In genomic region chr12:101336400-101336799, GRCh38 we compare ENCODE assay signal across 38 cellular contexts.
"Had no signal": no experiment of that assay in that cellular context is flagged by ENCODE, and none has a peak within 500 bp of the region (broad histone marks: within the 10 kb centered on the region; RNA-seq: fewer than 3 reads in every experiment).

No MANE protein-coding gene starts in this region.

- DNase-seq: activated CD4-positive, alpha-beta memory T cell treated with anti-CD3 and anti-CD28 coated beads, Interleukin-2, amount 10 ng/mL, durations not matched to agents 7 days and 5 days; activated CD4-positive, alpha-beta T cell treated with anti-CD3 and anti-CD28 coated beads for 1 hour; activated CD4-positive, alpha-beta T cell treated with anti-CD3 and anti-CD28 coated beads for 36 hours; activated CD4-positive, alpha-beta T cell treated with anti-CD3 and anti-CD28 coated beads for 48 hours; activated CD4-positive, alpha-beta T cell treated with anti-CD3 and anti-CD28 coated beads, Interleukin-2, amount 10 ng/mL, durations not matched to agents 7 days and 5 days; activated CD4-positive, alpha-beta T cell treated with anti-CD3 and anti-CD28 coated beads, Interleukin-2, amount 50 U/mL, for 48 hours; activated CD4-positive, CD25-positive, alpha-beta regulatory T cell; activated CD8-positive, alpha-beta memory T cell treated with anti-CD3 and anti-CD28 coated beads for 24 hours; activated CD8-positive, alpha-beta memory T cell treated with anti-CD3 and anti-CD28 coated beads, Interleukin-2, amount 10 ng/mL, durations not matched to agents 7 days and 5 days; activated CD8-positive, alpha-beta memory T cell treated with anti-CD3 and anti-CD28 coated beads, Interleukin-2, amount 50 U/mL, for 48 hours; activated CD8-positive, alpha-beta T cell treated with anti-CD3 and anti-CD28 coated beads, Interleukin-2, amount 10 ng/mL, durations not matched to agents 7 days and 5 days; activated effector memory CD4-positive, alpha-beta T cell treated with Interleukin-2 at 50 U/mL for 16 hours; activated gamma-delta T cell; activated naive CD4-positive, alpha-beta T cell treated with anti-CD3 and anti-CD28 coated beads, Interleukin-2, amount 10 ng/mL, durations not matched to agents 7 days and 5 days; activated naive CD4-positive, alpha-beta T cell treated with Interleukin-2 at 50 U/mL for 16 hours; activated naive CD8-positive, alpha-beta T cell treated with anti-CD3 and anti-CD28 coated beads, Interleukin-2, amount 10 ng/mL, durations not matched to agents 7 days and 5 days; activated naive CD8-positive, alpha-beta T cell treated with anti-CD3 and anti-CD28 coated beads, Interleukin-2, amount 50 U/mL, for 24 hours; activated T-cell treated with anti-CD3 and anti-CD28 coated beads, Interleukin-2, amount 50 U/mL, for 24 hours; activated T-cell treated with anti-CD3 and anti-CD28 coated beads, Interleukin-2, amount 50 U/mL, for 48 hours; amygdala; anterior cingulate cortex; body of pancreas; brain microvascular endothelial cell; central memory CD4-positive, alpha-beta T cell; cerebellar nuclear complex; colonic mucosa; T-helper 2 cell; T-helper 9 cell had no signal

- H3K4me1 ChIP-seq: ascending aorta, body of pancreas, breast epithelium, colonic mucosa had no signal

- H3K4me1 Mint-ChIP-seq: activated CD4-positive, alpha-beta memory T cell treated with anti-CD3 and anti-CD28 coated beads, Interleukin-2, amount 10 ng/mL, durations not matched to agents 7 days and 5 days; activated CD4-positive, alpha-beta T cell treated with anti-CD3 and anti-CD28 coated beads for 36 hours; activated CD4-positive, alpha-beta T cell treated with anti-CD3 and anti-CD28 coated beads, Interleukin-2, amount 10 ng/mL, durations not matched to agents 7 days and 5 days; activated CD8-positive, alpha-beta memory T cell treated with anti-CD3 and anti-CD28 coated beads, Interleukin-2, amount 10 ng/mL, durations not matched to agents 7 days and 5 days; activated naive CD4-positive, alpha-beta T cell treated with anti-CD3 and anti-CD28 coated beads, Interleukin-2, amount 10 ng/mL, durations not matched to agents 7 days and 5 days; activated naive CD4-positive, alpha-beta T cell treated with anti-CD3 and anti-CD28 coated beads, Interleukin-2, amount 50 U/mL, for 24 hours; activated naive CD8-positive, alpha-beta T cell treated with anti-CD3 and anti-CD28 coated beads, Interleukin-2, amount 10 ng/mL, durations not matched to agents 7 days and 5 days; activated naive CD8-positive, alpha-beta T cell treated with anti-CD3 and anti-CD28 coated beads, Interleukin-2, amount 50 U/mL, for 24 hours had no signal

- H3K4me3 Mint-ChIP-seq: activated CD4-positive, alpha-beta memory T cell treated with anti-CD3 and anti-CD28 coated beads, Interleukin-2, amount 10 ng/mL, durations not matched to agents 7 days and 5 days; activated CD4-positive, alpha-beta T cell treated with anti-CD3 and anti-CD28 coated beads for 36 hours; activated CD4-positive, alpha-beta T cell treated with anti-CD3 and anti-CD28 coated beads, Interleukin-2, amount 10 ng/mL, durations not matched to agents 7 days and 5 days; activated CD8-positive, alpha-beta memory T cell treated with anti-CD3 and anti-CD28 coated beads, Interleukin-2, amount 10 ng/mL, durations not matched to agents 7 days and 5 days; activated CD8-positive, alpha-beta T cell treated with anti-CD3 and anti-CD28 coated beads, Interleukin-2, amount 10 ng/mL, durations not matched to agents 7 days and 5 days; activated naive CD4-positive, alpha-beta T cell treated with anti-CD3 and anti-CD28 coated beads, Interleukin-2, amount 10 ng/mL, durations not matched to agents 7 days and 5 days; activated naive CD4-positive, alpha-beta T cell treated with anti-CD3 and anti-CD28 coated beads, Interleukin-2, amount 50 U/mL, for 24 hours; activated naive CD8-positive, alpha-beta T cell; activated naive CD8-positive, alpha-beta T cell treated with anti-CD3 and anti-CD28 coated beads, Interleukin-2, amount 10 ng/mL, durations not matched to agents 7 days and 5 days; activated naive CD8-positive, alpha-beta T cell treated with anti-CD3 and anti-CD28 coated beads, Interleukin-2, amount 50 U/mL, for 24 hours; activated T-cell treated with anti-CD3 and anti-CD28 coated beads, Interleukin-2, amount 50 U/mL, for 24 hours; T-helper 1 cell treated with Interleukin-12 subunit alpha and Interleukin-12 subunit beta and Interleukin-4 antibody, amounts not matched to agents 30 μg/mL and 1 μg/mL, for 36 hours; T-helper 2 cell treated with Interferon-gamma antibody and Interleukin-4, amounts not matched to agents 5 μg/mL and 100 μg/mL, for 36 hours had no signal

- H3K27me3 ChIP-seq: ascending aorta, body of pancreas, brain microvascular endothelial cell, breast epithelium, colonic mucosa had no signal

- ATAC-seq: activated CD4-positive, alpha-beta T cell treated with anti-CD3 and anti-CD28 coated beads for 36 hours; activated CD4-positive, CD25-positive, alpha-beta regulatory T cell treated with anti-CD3 and anti-CD28 coated beads, Interleukin-2, amount 50 U/mL, for 24 hours; activated CD8-positive, alpha-beta memory T cell treated with anti-CD3 and anti-CD28 coated beads, Interleukin-2, amount 10 ng/mL, durations not matched to agents 7 days and 5 days; activated CD8-positive, alpha-beta T cell treated with anti-CD3 and anti-CD28 coated beads, Interleukin-2, amount 10 ng/mL, durations not matched to agents 7 days and 5 days; activated naive CD8-positive, alpha-beta T cell treated with anti-CD3 and anti-CD28 coated beads, Interleukin-2, amount 50 U/mL, for 24 hours; body of pancreas had no signal

- H3K27ac Mint-ChIP-seq: activated CD4-positive, alpha-beta memory T cell treated with anti-CD3 and anti-CD28 coated beads, Interleukin-2, amount 10 ng/mL, durations not matched to agents 7 days and 5 days; activated CD4-positive, alpha-beta T cell treated with anti-CD3 and anti-CD28 coated beads for 36 hours; activated CD4-positive, alpha-beta T cell treated with anti-CD3 and anti-CD28 coated beads, Interleukin-2, amount 10 ng/mL, durations not matched to agents 7 days and 5 days; activated CD8-positive, alpha-beta memory T cell treated with anti-CD3 and anti-CD28 coated beads, Interleukin-2, amount 10 ng/mL, durations not matched to agents 7 days and 5 days; activated naive CD4-positive, alpha-beta T cell treated with anti-CD3 and anti-CD28 coated beads, Interleukin-2, amount 10 ng/mL, durations not matched to agents 7 days and 5 days; activated naive CD4-positive, alpha-beta T cell treated with anti-CD3 and anti-CD28 coated beads, Interleukin-2, amount 50 U/mL, for 24 hours; activated naive CD8-positive, alpha-beta T cell; activated naive CD8-positive, alpha-beta T cell treated with anti-CD3 and anti-CD28 coated beads, Interleukin-2, amount 10 ng/mL, durations not matched to agents 7 days and 5 days; activated naive CD8-positive, alpha-beta T cell treated with anti-CD3 and anti-CD28 coated beads, Interleukin-2, amount 50 U/mL, for 24 hours; activated T-cell treated with anti-CD3 and anti-CD28 coated beads, Interleukin-2, amount 50 U/mL, for 24 hours; activated T-helper 2 cell treated with anti-CD3 and anti-CD28 coated beads, Interferon-gamma antibody, Interleukin-2, Interleukin-4, amounts not matched to agents 10 μg/mL and 5 μg/mL and 100 μg/mL, durations not matched to agents 14 hours and 24 hours and 36 hours; T-helper 1 cell treated with Interleukin-12 subunit alpha and Interleukin-12 subunit beta and Interleukin-4 antibody, amounts not matched to agents 30 μg/mL and 1 μg/mL, for 36 hours; T-helper 2 cell treated with Interferon-gamma antibody and Interleukin-4, amounts not matched to agents 5 μg/mL and 100 μg/mL, for 36 hours had no signal

- H3K9me3 Mint-ChIP-seq: activated CD4-positive, alpha-beta memory T cell treated with anti-CD3 and anti-CD28 coated beads, Interleukin-2, amount 10 ng/mL, durations not matched to agents 7 days and 5 days; activated CD4-positive, alpha-beta T cell treated with anti-CD3 and anti-CD28 coated beads, Interleukin-2, amount 10 ng/mL, durations not matched to agents 7 days and 5 days; activated naive CD4-positive, alpha-beta T cell treated with anti-CD3 and anti-CD28 coated beads, Interleukin-2, amount 10 ng/mL, durations not matched to agents 7 days and 5 days; activated naive CD4-positive, alpha-beta T cell treated with anti-CD3 and anti-CD28 coated beads, Interleukin-2, amount 50 U/mL, for 24 hours; activated naive CD8-positive, alpha-beta T cell treated with anti-CD3 and anti-CD28 coated beads, Interleukin-2, amount 10 ng/mL, durations not matched to agents 7 days and 5 days; activated naive CD8-positive, alpha-beta T cell treated with anti-CD3 and anti-CD28 coated beads, Interleukin-2, amount 50 U/mL, for 24 hours; activated T-cell treated with anti-CD3 and anti-CD28 coated beads, Interleukin-2, amount 50 U/mL, for 24 hours; activated T-helper 2 cell treated with anti-CD3 and anti-CD28 coated beads, Interferon-gamma antibody, Interleukin-2, Interleukin-4, amounts not matched to agents 10 μg/mL and 5 μg/mL and 100 μg/mL, durations not matched to agents 14 hours and 24 hours and 36 hours; T-helper 1 cell treated with Interleukin-12 subunit alpha and Interleukin-12 subunit beta and Interleukin-4 antibody, amounts not matched to agents 30 μg/mL and 1 μg/mL, for 36 hours; T-helper 2 cell treated with Interferon-gamma antibody and Interleukin-4, amounts not matched to agents 5 μg/mL and 100 μg/mL, for 36 hours had no signal

- H3K4me3 ChIP-seq: ascending aorta, body of pancreas, breast epithelium, colonic mucosa had no signal

- H3K27ac ChIP-seq: ascending aorta, body of pancreas, brain microvascular endothelial cell, breast epithelium, colonic mucosa, VCaP had no signal

- H3K36me3 ChIP-seq: colonic mucosa had no signal

- FAIRE-seq: TTC549 had no signal

- H3K27me3 Mint-ChIP-seq: activated CD4-positive, alpha-beta memory T cell treated with anti-CD3 and anti-CD28 coated beads, Interleukin-2, amount 10 ng/mL, durations not matched to agents 7 days and 5 days; activated CD4-positive, alpha-beta T cell treated with anti-CD3 and anti-CD28 coated beads for 36 hours; activated CD4-positive, alpha-beta T cell treated with anti-CD3 and anti-CD28 coated beads, Interleukin-2, amount 10 ng/mL, durations not matched to agents 7 days and 5 days; activated CD8-positive, alpha-beta memory T cell treated with anti-CD3 and anti-CD28 coated beads, Interleukin-2, amount 10 ng/mL, durations not matched to agents 7 days and 5 days; activated naive CD4-positive, alpha-beta T cell treated with anti-CD3 and anti-CD28 coated beads, Interleukin-2, amount 10 ng/mL, durations not matched to agents 7 days and 5 days; activated naive CD4-positive, alpha-beta T cell treated with anti-CD3 and anti-CD28 coated beads, Interleukin-2, amount 50 U/mL, for 24 hours; activated naive CD8-positive, alpha-beta T cell; activated naive CD8-positive, alpha-beta T cell treated with anti-CD3 and anti-CD28 coated beads, Interleukin-2, amount 10 ng/mL, durations not matched to agents 7 days and 5 days; activated naive CD8-positive, alpha-beta T cell treated with anti-CD3 and anti-CD28 coated beads, Interleukin-2, amount 50 U/mL, for 24 hours; activated T-cell treated with anti-CD3 and anti-CD28 coated beads, Interleukin-2, amount 50 U/mL, for 24 hours had no signal
